Comparison of ENCODE assay signal across 9 cellular contexts in the genomic region with DNA sequence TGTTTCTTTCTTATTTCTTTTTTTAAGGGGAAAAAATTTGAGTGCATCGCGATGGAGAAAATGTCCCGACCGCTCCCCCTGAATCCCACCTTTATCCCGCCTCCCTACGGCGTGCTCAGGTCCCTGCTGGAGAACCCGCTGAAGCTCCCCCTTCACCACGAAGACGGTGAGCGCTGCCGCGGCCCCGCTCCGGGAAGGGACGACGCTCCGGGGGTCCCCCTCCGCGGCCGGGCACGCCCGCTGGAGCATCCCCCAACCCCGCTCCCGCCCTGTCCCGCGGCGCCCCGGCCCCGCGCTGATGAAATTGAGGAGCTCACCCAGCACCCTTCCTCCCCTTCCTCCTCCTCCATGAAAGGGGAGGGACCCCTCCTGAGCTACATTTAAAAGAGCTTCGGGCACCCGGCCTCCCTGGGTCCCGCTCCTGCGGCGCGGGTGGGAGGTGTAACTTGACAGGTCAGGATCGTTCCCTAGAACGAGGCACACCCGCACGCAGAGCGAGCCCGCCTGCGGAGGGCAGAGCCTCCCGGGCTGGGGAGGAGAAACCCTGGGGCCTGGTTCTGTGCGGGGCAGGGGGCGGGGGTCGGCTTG. TPM values are rescaled to one million over a fixed set of nuclear protein-coding genes. Genes with fewer than 3 reads are reported as not detected.
DNase-seq lines count a peak whose midpoint lies in the region; ATAC-seq and TF ChIP-seq lines count a peak whose summit lies in the region.
"Had no signal": no experiment of that assay in that cellular context is flagged by ENCODE, and none has a peak within 500 bp of the region (broad histone marks: within the 10 kb centered on the region; RNA-seq: fewer than 3 reads in every experiment).

No MANE protein-coding gene starts in this region.

- no peaks in the 10 kb centered on the region for H3K9me3 Mint-ChIP-seq in activated CD8-positive, alpha-beta T cell treated with anti-CD3 and anti-CD28 coated beads for 36 hours

- H2AFZ ChIP-seq in GM23248, result no peak overlapping the region
- H2AFZ ChIP-seq in osteoblast (ENCODE audit: low read length), result no peak overlapping the region

- H3K9ac ChIP-seq in GM23248, result no peak overlapping the region

- no peaks in the 10 kb centered on the region for H4K20me1 ChIP-seq in GM23248 (ENCODE audit: insufficient read depth)
- no peaks in the 10 kb centered on the region for H4K20me1 ChIP-seq in osteoblast (ENCODE audit: insufficient read depth, low read length)

- no peaks in the 10 kb centered on the region for H3K36me3 ChIP-seq in GM23248 (ENCODE audit: low read depth)
- no peaks in the 10 kb centered on the region for H3K36me3 ChIP-seq in osteoblast (ENCODE audit: insufficient read depth, low read length)

- H3K9me3 ChIP-seq in GM23248 (ENCODE audit: low read depth), result no peaks in the 10 kb centered on the region
- no peaks in the 10 kb centered on the region for H3K9me3 ChIP-seq in osteoblast (ENCODE audit: low read depth, low read length)

- peak overlapping the region; percentile 69 for H3K4me2 ChIP-seq in GM23248 (ENCODE audit: unreplicated experiment)
- peak overlapping the region; percentile 50 for H3K4me2 ChIP-seq in osteoblast (ENCODE audit: insufficient read depth, low read length)

- peaks cover 12% of the 10 kb centered on the region; the same call in 1 of the 2 replicates for H3F3A ChIP-seq in GM23248 (ENCODE audit: insufficient read depth)

- no peak overlapping the region for H3K27ac ChIP-seq in GM23248
- H3K27ac ChIP-seq in osteoblast (ENCODE audit: low read depth, low read length), result no peak overlapping the region
- H3K27ac ChIP-seq: HL-60 had no signal

- peak; percentile 22 for DNase-seq in GM23248
- DNase-seq in activated CD8-positive, alpha-beta T cell treated with anti-CD3 and anti-CD28 coated beads for 36 hours, result no peak
- DNase-seq in fibroblast of the aortic adventitia (ENCODE audit: low read depth), result no peak
- no peak for DNase-seq in osteoblast (ENCODE audit: insufficient read length, low spot score, missing footprints)
- DNase-seq in hepatic stellate cell (ENCODE audit: low spot score), result no peak
- no peak for DNase-seq in NCI-H526 treated with DMSO at 0.1 percent for 48 hours (lab: John Stamatoyannopoulos, UW)
- DNase-seq in NCI-H2081 treated with DMSO at 0.1 percent for 48 hours (lab: John Stamatoyannopoulos, UW), result no peak

- H3K4me3 ChIP-seq in GM23248 (peak overlapping the region; percentile 61; the same call in 1 of the 2 replicates), fibroblast of the aortic adventitia (ENCODE audit: low read depth, low read length) (peak overlapping the region; percentile 32), osteoblast (ENCODE audit: insufficient read depth, low read length) (peak overlapping the region; percentile 10)

- peak overlapping the region; percentile 24 for H3K4me3 Mint-ChIP-seq in activated CD8-positive, alpha-beta T cell treated with anti-CD3 and anti-CD28 coated beads for 36 hours

- in situ Hi-C loops in GM23248 (cut with MboI), result no loop called here

- CTCF ChIA-PET in activated CD8-positive, alpha-beta T cell treated with anti-CD3 and anti-CD28 coated beads for 36 hours (lab: Charles Lee), result interaction anchor here (1.3 to 1.7 kb wide), 3 partner anchors 27 to 83 kb away, joined by 3 to 5 read pairs (median 4); no protein-coding TSS in a partner anchor

- no peaks in the 10 kb centered on the region for H3K36me3 Mint-ChIP-seq in activated CD8-positive, alpha-beta T cell treated with anti-CD3 and anti-CD28 coated beads for 36 hours (ENCODE audit: low read depth)

- no peak for TF ChIP-seq CTCF in activated CD8-positive, alpha-beta T cell treated with anti-CD3 and anti-CD28 coated beads for 36 hours (IDR thresholded peaks at IDR 0.05)
- TF ChIP-seq CTCF in fibroblast of the aortic adventitia (IDR thresholded peaks at IDR 0.05; ENCODE audit: insufficient read depth, low read length), result no peak
- no peak for TF ChIP-seq CTCF in osteoblast (IDR thresholded peaks at IDR 0.05; ENCODE audit: extremely low read depth, low read depth, low read length)

- peaks cover 68% of the 10 kb centered on the region for H3K27me3 Mint-ChIP-seq in activated CD8-positive, alpha-beta T cell treated with anti-CD3 and anti-CD28 coated beads for 36 hours

- intact Hi-C loops in activated CD8-positive, alpha-beta T cell treated with anti-CD3 and anti-CD28 coated beads for 36 hours (cut with micrococcal nuclease), result no loop called here

- peaks cover 11% of the 10 kb centered on the region for H3K4me1 Mint-ChIP-seq in activated CD8-positive, alpha-beta T cell treated with anti-CD3 and anti-CD28 coated beads for 36 hours (ENCODE audit: low read depth)

- POLR2A ChIA-PET in activated CD8-positive, alpha-beta T cell treated with anti-CD3 and anti-CD28 coated beads for 36 hours (lab: Charles Lee), result no interaction called here

- no peak for ATAC-seq in activated CD8-positive, alpha-beta T cell treated with anti-CD3 and anti-CD28 coated beads for 36 hours
- no peak for ATAC-seq in HG03342 (IDR thresholded peaks at IDR 0.05; ENCODE audit: unreplicated experiment)

- H3K79me2 ChIP-seq in GM23248 (ENCODE audit: insufficient read depth), result no peaks in the 10 kb centered on the region
- H3K79me2 ChIP-seq in osteoblast (ENCODE audit: insufficient read depth, low read length), result no peaks in the 10 kb centered on the region

- no peak overlapping the region for H3K27ac Mint-ChIP-seq in activated CD8-positive, alpha-beta T cell treated with anti-CD3 and anti-CD28 coated beads for 36 hours

- H3K27me3 ChIP-seq in GM23248 (replicated peaks; ENCODE audit: insufficient read depth) (peaks cover 63% of the 10 kb centered on the region), osteoblast (ENCODE audit: insufficient read depth, low read length) (peaks cover 83% of the 10 kb centered on the region)

- WGBS in GM23248 (ENCODE audit: low coverage in 1 of 2, low lambda C conversion rate in 2 of 2, missing lambda C conversion rate in 2 of 2), 2 experiments, result 2 to 4% methylated on average over 24 to 48 of the region's 48 CpGs

- no peaks in the 10 kb centered on the region for H3K9me2 ChIP-seq in GM23248 (ENCODE audit: insufficient read depth)

- no peaks in the 10 kb centered on the region for H3K4me1 ChIP-seq in GM23248 (ENCODE audit: insufficient read depth)
- no peaks in the 10 kb centered on the region for H3K4me1 ChIP-seq in osteoblast (ENCODE audit: insufficient read depth, low read length)

RNA-seq across cellular contexts. Expression of a gene that starts 0.8 kb away (rescaled TPM):
- total RNA-seq in GM23248 (2014; rRNA removed; shearing (Covaris generic)), result not detected in 2 replicates
- 0.09 TPM in 1 of 2 replicates, not detected in the other for polyA plus RNA-seq in GM23248 (2016; fragmentation: Nextera tagmentation; extraction: Ambion mirVana)
- total RNA-seq in activated CD8-positive, alpha-beta T cell treated with anti-CD3 and anti-CD28 coated beads for 36 hours, result under 1 TPM; 0.25 to 0.72 TPM
- total RNA-seq in fibroblast of the aortic adventitia (ENCODE audit: low replicate concordance) (4.4 TPM in 1 of 2 replicates, not detected in the other), osteoblast (under 0.01 TPM in 2 replicates)

Comparison
In these comparisons a context has a peak if more than half of its experiments do, and no peak if none do; other contexts are left out.
1. H3K4me3 ChIP-seq: peak in every context shown above with its lines; median percentile 61 in GM23248; 32 in fibroblast of the aortic adventitia; 10 in osteoblast.